13 cellular contexts compared by ENCODE assay signal in the genomic region with DNA sequence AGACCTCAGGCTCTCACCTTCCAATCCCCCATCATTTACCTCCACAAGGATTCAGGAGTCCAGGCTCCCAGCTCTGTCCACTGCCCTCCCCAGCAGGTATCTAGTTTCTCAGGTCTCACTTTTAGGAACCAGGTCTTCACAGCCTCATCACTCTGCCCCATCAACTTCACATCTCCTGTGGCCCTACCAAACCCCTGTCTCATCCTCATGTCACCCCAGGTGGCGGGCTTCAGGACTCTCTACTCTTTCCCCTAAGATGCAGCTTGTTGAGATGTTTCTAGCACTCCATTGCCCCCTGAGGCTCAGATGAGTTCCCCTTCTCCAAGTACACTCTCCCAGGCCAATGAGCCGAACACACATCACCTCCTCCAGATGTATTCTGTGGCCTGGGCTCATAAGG. TPM values are rescaled to one million over a fixed set of nuclear protein-coding genes. Genes with fewer than 3 reads are reported as not detected.
A peak's percentile ranks its signal among the peaks of the same experiment; 100 is the strongest.
DNase-seq lines count a peak whose midpoint lies in the region; ATAC-seq and TF ChIP-seq lines count a peak whose summit lies in the region.
"Had no signal": no experiment of that assay in that cellular context is flagged by ENCODE, and none has a peak within 500 bp of the region (broad histone marks: within the 10 kb centered on the region; RNA-seq: fewer than 3 reads in every experiment).

No MANE protein-coding gene starts in this region.

- H3K9ac ChIP-seq in endodermal cell (ENCODE audit: extremely low read depth, low read length, poor library complexity, severe bottlenecking), result no peak overlapping the region

- TF ChIP-seq CTCF in endodermal cell (conservative IDR thresholded peaks at IDR 0.05), result no peak

- DNase-seq in activated naive CD4-positive, alpha-beta T cell treated with anti-CD3 and anti-CD28 coated beads for 36 hours, result no peak
- no peak for DNase-seq in activated naive CD4-positive, alpha-beta T cell treated with Interleukin-2 at 50 U/mL for 16 hours
- DNase-seq in T-cell (no peak), endodermal cell (no peak), HUDEP-2 (lab: John Stamatoyannopoulos, UW; ENCODE audit: unreplicated experiment in 76 of 76) (no peak), globus pallidus (ENCODE audit: low spot score) (no peak)
- DNase-seq: DMS79, islet precursor cell had no signal

- no peak overlapping the region for H3K27ac ChIP-seq in endodermal cell (ENCODE audit: low read depth, low read length)
- H3K27ac ChIP-seq: tibial nerve had no signal

- peak overlapping the region; percentile 66 for H3K4me3 Mint-ChIP-seq in activated naive CD4-positive, alpha-beta T cell treated with anti-CD3 and anti-CD28 coated beads for 36 hours
- H3K4me3 Mint-ChIP-seq in T-cell (peak overlapping the region; percentile 67 to 84 (median 78)), endodermal cell (peak overlapping the region; percentile 69)
- peak overlapping the region; percentile 87 for H3K4me3 Mint-ChIP-seq in stimulated activated memory B cell treated with anti-CD40 and anti-IgM and Interleukin-4, amounts not matched to agents 10 μg/mL and 1 μg/mL and 100 μg/mL, for 72 hours

- no peaks in the 10 kb centered on the region for H3K9me3 Mint-ChIP-seq in activated naive CD4-positive, alpha-beta T cell treated with anti-CD3 and anti-CD28 coated beads for 36 hours
- H3K9me3 Mint-ChIP-seq in T-cell (no peaks in the 10 kb centered on the region), endodermal cell (no peaks in the 10 kb centered on the region)
- H3K9me3 Mint-ChIP-seq in stimulated activated memory B cell treated with anti-CD40 and anti-IgM and Interleukin-4, amounts not matched to agents 10 μg/mL and 1 μg/mL and 100 μg/mL, for 72 hours, result no peaks in the 10 kb centered on the region

- 85 to 94% methylated on average over 2 of the region's 2 CpGs for WGBS in endodermal cell (ENCODE audit: insufficient coverage in 1 of 2, insufficient read length in 1 of 2), 2 experiments

- H3K9me3 ChIP-seq in endodermal cell (ENCODE audit: control insufficient read depth, low read length), result no peaks in the 10 kb centered on the region
- H3K9me3 ChIP-seq: tibial nerve had no signal

- CTCF ChIA-PET in activated naive CD4-positive, alpha-beta T cell treated with anti-CD3 and anti-CD28 coated beads for 36 hours (lab: Charles Lee), result interaction anchor here (0.9 to 1.1 kb wide), 2 partner anchors 14 to 23 kb away, joined by 3 to 4 read pairs; no protein-coding TSS in a partner anchor
- CTCF ChIA-PET in T-cell (lab: Charles Lee), result no interaction called here

- no peak overlapping the region for H3K27ac Mint-ChIP-seq in activated naive CD4-positive, alpha-beta T cell treated with anti-CD3 and anti-CD28 coated beads for 36 hours
- H3K27ac Mint-ChIP-seq in T-cell (peak overlapping the region in 1 of 2 donors; percentile 41), endodermal cell (no peak overlapping the region)
- no peak overlapping the region for H3K27ac Mint-ChIP-seq in stimulated activated memory B cell treated with anti-CD40 and anti-IgM and Interleukin-4, amounts not matched to agents 10 μg/mL and 1 μg/mL and 100 μg/mL, for 72 hours

- POLR2A ChIA-PET in T-cell (lab: Charles Lee), result interaction anchor here in 1 of 2 donors (0.5 kb wide), 1 partner anchor 102 kb away, joined by 3 read pairs; no protein-coding TSS in a partner anchor

- peaks cover 7% of the 10 kb centered on the region for H3K27me3 Mint-ChIP-seq in activated naive CD4-positive, alpha-beta T cell treated with anti-CD3 and anti-CD28 coated beads for 36 hours (ENCODE audit: low read depth)
- H3K27me3 Mint-ChIP-seq in T-cell (peaks cover 0 to 5% of the 10 kb centered on the region in 2 donors), endodermal cell (ENCODE audit: insufficient read depth) (peaks cover 66% of the 10 kb centered on the region)
- peaks cover 14% of the 10 kb centered on the region for H3K27me3 Mint-ChIP-seq in stimulated activated memory B cell treated with anti-CD40 and anti-IgM and Interleukin-4, amounts not matched to agents 10 μg/mL and 1 μg/mL and 100 μg/mL, for 72 hours

- H3K36me3 ChIP-seq in endodermal cell (ENCODE audit: control insufficient read depth, insufficient read depth, low read length), result no peaks in the 10 kb centered on the region

- H3K4me3 ChIP-seq in endodermal cell (ENCODE audit: low read length), result no peak overlapping the region

- H3K4me1 ChIP-seq in endodermal cell (ENCODE audit: control insufficient read depth, insufficient read depth, low read length), result no peaks in the 10 kb centered on the region

- no peaks in the 10 kb centered on the region for H3K36me3 Mint-ChIP-seq in activated naive CD4-positive, alpha-beta T cell treated with anti-CD3 and anti-CD28 coated beads for 36 hours (ENCODE audit: low read depth)
- H3K36me3 Mint-ChIP-seq in T-cell (no peaks in the 10 kb centered on the region), endodermal cell (ENCODE audit: low read depth) (peaks cover 4% of the 10 kb centered on the region)
- H3K36me3 Mint-ChIP-seq in stimulated activated memory B cell treated with anti-CD40 and anti-IgM and Interleukin-4, amounts not matched to agents 10 μg/mL and 1 μg/mL and 100 μg/mL, for 72 hours, result no peaks in the 10 kb centered on the region

- intact Hi-C loops in activated naive CD4-positive, alpha-beta T cell treated with anti-CD3 and anti-CD28 coated beads for 36 hours (cut with micrococcal nuclease), result no loop called here

- peaks cover 29% of the 10 kb centered on the region for H3K27me3 ChIP-seq in endodermal cell (ENCODE audit: control insufficient read depth, insufficient read depth, low read length, poor library complexity, severe bottlenecking)

- H3K4me1 Mint-ChIP-seq in activated naive CD4-positive, alpha-beta T cell treated with anti-CD3 and anti-CD28 coated beads for 36 hours (ENCODE audit: low read depth), result peaks cover 25% of the 10 kb centered on the region
- H3K4me1 Mint-ChIP-seq in T-cell, result peaks cover 27 to 35% (median 29%) of the 10 kb centered on the region in 3 donors
- H3K4me1 Mint-ChIP-seq in endodermal cell, result peaks cover 7% of the 10 kb centered on the region
- peaks cover 40% of the 10 kb centered on the region for H3K4me1 Mint-ChIP-seq in stimulated activated memory B cell treated with anti-CD40 and anti-IgM and Interleukin-4, amounts not matched to agents 10 μg/mL and 1 μg/mL and 100 μg/mL, for 72 hours

- ATAC-seq in T-cell (replicated peaks in 1 of 4) (no peak), GM21619 (IDR thresholded peaks at IDR 0.05; ENCODE audit: unreplicated experiment) (no peak)
- no peak for ATAC-seq in stimulated activated memory B cell treated with anti-CD40 and anti-IgM and Interleukin-4, amounts not matched to agents 10 μg/mL and 1 μg/mL and 100 μg/mL, for 72 hours

RNA-seq across cellular contexts. Expression of a gene that starts 1.5 kb away (rescaled TPM):
- total RNA-seq in activated naive CD4-positive, alpha-beta T cell treated with anti-CD3 and anti-CD28 coated beads for 36 hours, result 1 to 10 TPM; 4.6 to 4.9 TPM
- 1 to 10 TPM; 3.8 to 4.7 (median 4.1) TPM for total RNA-seq in T-cell
- 10 to 100 TPM in 1 of 2 donors, 1 to 10 TPM in 1; 7.4 to 16.5 TPM for total RNA-seq in endodermal cell
- polyA plus RNA-seq in endodermal cell (2013, experiment 1 of 2), result 21.1 TPM
- 20.8 TPM for polyA plus RNA-seq in endodermal cell (2013, experiment 2 of 2)

RNA-seq across cellular contexts. Expression of a gene that starts 1.9 kb away (rescaled TPM):
- total RNA-seq in activated naive CD4-positive, alpha-beta T cell treated with anti-CD3 and anti-CD28 coated beads for 36 hours, result 1 to 10 TPM; 1.5 to 1.9 TPM
- total RNA-seq in T-cell, result 1 to 10 TPM; 2.1 to 3.7 (median 2.5) TPM
- total RNA-seq in endodermal cell, result 1 to 10 TPM; 1.9 to 2.5 TPM
- polyA plus RNA-seq in endodermal cell (2013, experiment 1 of 2), result 2.2 TPM
- polyA plus RNA-seq in endodermal cell (2013, experiment 2 of 2), result 1.9 TPM

RNA-seq across cellular contexts. Expression of a gene that starts 6.7 kb away (rescaled TPM):
- 1 to 10 TPM; 3.4 to 3.8 TPM for total RNA-seq in activated naive CD4-positive, alpha-beta T cell treated with anti-CD3 and anti-CD28 coated beads for 36 hours
- total RNA-seq in T-cell, result 10 to 100 TPM in 3 of 5 donors, 1 to 10 TPM in 2; 8.1 to 17.8 (median 12.9) TPM
- 10 to 100 TPM in 1 of 2 donors, 1 to 10 TPM in 1; 9.5 to 14.9 TPM for total RNA-seq in endodermal cell
- 7.9 TPM for polyA plus RNA-seq in endodermal cell (2013, experiment 1 of 2)
- 8.4 TPM for polyA plus RNA-seq in endodermal cell (2013, experiment 2 of 2)

RNA-seq across cellular contexts. Expression of a gene that starts 34.3 kb away (rescaled TPM):
- not detected for total RNA-seq in activated naive CD4-positive, alpha-beta T cell treated with anti-CD3 and anti-CD28 coated beads for 36 hours
- total RNA-seq in T-cell, result not detected
- 1 to 10 TPM in 1 of 2 donors, under 1 TPM in 1; 0.57 to 3.9 TPM for total RNA-seq in endodermal cell
- polyA plus RNA-seq in endodermal cell (2013, experiment 1 of 2), result 5.1 TPM
- polyA plus RNA-seq in endodermal cell (2013, experiment 2 of 2), result 3.8 TPM
- total RNA-seq: glomerular endothelial cell, mononuclear cell had no signal

RNA-seq across cellular contexts. Expression of a gene that starts 35.6 kb away (rescaled TPM):
- total RNA-seq in activated naive CD4-positive, alpha-beta T cell treated with anti-CD3 and anti-CD28 coated beads for 36 hours, result 100 to 1,000 TPM; 163 to 166 TPM
- 100 to 1,000 TPM; 406 to 704 (median 645) TPM for total RNA-seq in T-cell
- 100 to 1,000 TPM; 284 to 292 TPM for total RNA-seq in endodermal cell
- 287 TPM for polyA plus RNA-seq in endodermal cell (2013, experiment 1 of 2)
- polyA plus RNA-seq in endodermal cell (2013, experiment 2 of 2), result 262 TPM
